ENCODE assay signal across 34 cellular contexts in the genomic region with DNA sequence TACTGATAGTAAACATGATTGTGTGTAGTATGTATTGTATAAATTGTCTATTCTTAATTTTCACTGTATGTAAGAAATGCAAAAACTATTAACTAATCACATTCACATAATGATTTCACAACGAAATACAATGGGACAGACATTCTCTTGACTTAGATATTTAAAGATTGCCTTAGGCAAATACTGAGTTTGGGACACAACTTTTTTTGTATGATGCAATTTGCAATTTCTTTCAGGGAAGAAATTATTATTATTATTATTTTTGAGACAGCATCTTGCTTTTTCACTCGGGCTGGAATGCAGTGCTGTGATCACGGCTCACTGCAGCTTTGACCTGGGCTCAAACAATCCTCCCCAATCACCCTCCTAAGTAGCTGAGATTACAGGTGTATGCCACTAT.
"Had no signal": no experiment of that assay in that cellular context is flagged by ENCODE, and none has a peak within 500 bp of the region (broad histone marks: within the 10 kb centered on the region; RNA-seq: fewer than 3 reads in every experiment).

No MANE protein-coding gene starts in this region.

- H3K36me3 ChIP-seq: adrenal gland, ascending aorta, brain microvascular endothelial cell, breast epithelium, cardiac muscle cell had no signal

- H3K27me3 ChIP-seq: adrenal gland, ascending aorta, body of pancreas, brain microvascular endothelial cell, breast epithelium, cardiac muscle cell had no signal

- FAIRE-seq: astrocyte, bronchial epithelial cell had no signal

- H3K27ac ChIP-seq: adrenal gland, ascending aorta, body of pancreas, brain microvascular endothelial cell, breast epithelium, cardiac muscle cell had no signal

- ATAC-seq: activated naive CD4-positive, alpha-beta T cell treated with anti-CD3 and anti-CD28 coated beads, Interleukin-2, amount 50 U/mL, for 72 hours; activated naive CD8-positive, alpha-beta T cell treated with anti-CD3 and anti-CD28 coated beads, Interleukin-2, amount 50 U/mL, for 24 hours; activated T-cell treated with anti-CD3 and anti-CD28 coated beads, Interleukin-2, amount 50 U/mL, for 4 hours; activated T-cell treated with anti-CD3 and anti-CD28 coated beads, Interleukin-2, amount 50 U/mL, for 72 hours; activated T-helper 17 cell treated with anti-CD3 and anti-CD28 coated beads, Interleukin-2, amount 50 U/mL, for 72 hours; body of pancreas had no signal

- H3K9me3 ChIP-seq: adrenal gland, ascending aorta, breast epithelium had no signal

- H3K4me1 ChIP-seq: ascending aorta, body of pancreas, breast epithelium had no signal

- DNase-seq: activated effector memory CD4-positive, alpha-beta T cell treated with anti-CD3 and anti-CD28 coated beads, Interleukin-2, amount 50 U/mL, for 16 hours; activated effector memory CD4-positive, alpha-beta T cell treated with Interleukin-2 at 50 U/mL for 16 hours; activated gamma-delta T cell; activated gamma-delta T cell treated with Interleukin-2 at 50 U/mL for 16 hours; activated naive CD4-positive, alpha-beta T cell; activated naive CD4-positive, alpha-beta T cell treated with anti-CD3 and anti-CD28 coated beads for 36 hours; activated naive CD4-positive, alpha-beta T cell treated with anti-CD3 and anti-CD28 coated beads, Interleukin-2, amount 10 ng/mL, durations not matched to agents 7 days and 5 days; activated naive CD4-positive, alpha-beta T cell treated with anti-CD3 and anti-CD28 coated beads, Interleukin-2, amount 50 U/mL, for 16 hours; activated naive CD4-positive, alpha-beta T cell treated with Interleukin-2 at 50 U/mL for 16 hours; activated naive CD8-positive, alpha-beta T cell treated with anti-CD3 and anti-CD28 coated beads for 36 hours; activated naive CD8-positive, alpha-beta T cell treated with anti-CD3 and anti-CD28 coated beads, Interleukin-2, amount 10 ng/mL, durations not matched to agents 7 days and 5 days; activated naive CD8-positive, alpha-beta T cell treated with anti-CD3 and anti-CD28 coated beads, Interleukin-2, amount 50 U/mL, for 24 hours; activated T-cell treated with anti-CD3 and anti-CD28 coated beads, Interleukin-2, amount 50 U/mL, for 1 hour; activated T-cell treated with anti-CD3 and anti-CD28 coated beads, Interleukin-2, amount 50 U/mL, for 24 hours; activated T-cell treated with anti-CD3 and anti-CD28 coated beads, Interleukin-2, amount 50 U/mL, for 4 hours; activated T-cell treated with anti-CD3 and anti-CD28 coated beads, Interleukin-2, amount 50 U/mL, for 48 hours; activated T-cell treated with anti-CD3 and anti-CD28 coated beads, Interleukin-2, amount 50 U/mL, for 72 hours; adrenal gland; amniotic stem cell; amygdala; anterior cingulate cortex; aorta; body of pancreas; brain microvascular endothelial cell; caudate nucleus; central memory CD4-positive, alpha-beta T cell; cerebellar nuclear complex had no signal

- H3K4me3 ChIP-seq: adrenal gland, ascending aorta, body of pancreas, breast epithelium, cardiac muscle cell had no signal
